ENCODE assay signal across 10 cellular contexts in the genomic region with DNA sequence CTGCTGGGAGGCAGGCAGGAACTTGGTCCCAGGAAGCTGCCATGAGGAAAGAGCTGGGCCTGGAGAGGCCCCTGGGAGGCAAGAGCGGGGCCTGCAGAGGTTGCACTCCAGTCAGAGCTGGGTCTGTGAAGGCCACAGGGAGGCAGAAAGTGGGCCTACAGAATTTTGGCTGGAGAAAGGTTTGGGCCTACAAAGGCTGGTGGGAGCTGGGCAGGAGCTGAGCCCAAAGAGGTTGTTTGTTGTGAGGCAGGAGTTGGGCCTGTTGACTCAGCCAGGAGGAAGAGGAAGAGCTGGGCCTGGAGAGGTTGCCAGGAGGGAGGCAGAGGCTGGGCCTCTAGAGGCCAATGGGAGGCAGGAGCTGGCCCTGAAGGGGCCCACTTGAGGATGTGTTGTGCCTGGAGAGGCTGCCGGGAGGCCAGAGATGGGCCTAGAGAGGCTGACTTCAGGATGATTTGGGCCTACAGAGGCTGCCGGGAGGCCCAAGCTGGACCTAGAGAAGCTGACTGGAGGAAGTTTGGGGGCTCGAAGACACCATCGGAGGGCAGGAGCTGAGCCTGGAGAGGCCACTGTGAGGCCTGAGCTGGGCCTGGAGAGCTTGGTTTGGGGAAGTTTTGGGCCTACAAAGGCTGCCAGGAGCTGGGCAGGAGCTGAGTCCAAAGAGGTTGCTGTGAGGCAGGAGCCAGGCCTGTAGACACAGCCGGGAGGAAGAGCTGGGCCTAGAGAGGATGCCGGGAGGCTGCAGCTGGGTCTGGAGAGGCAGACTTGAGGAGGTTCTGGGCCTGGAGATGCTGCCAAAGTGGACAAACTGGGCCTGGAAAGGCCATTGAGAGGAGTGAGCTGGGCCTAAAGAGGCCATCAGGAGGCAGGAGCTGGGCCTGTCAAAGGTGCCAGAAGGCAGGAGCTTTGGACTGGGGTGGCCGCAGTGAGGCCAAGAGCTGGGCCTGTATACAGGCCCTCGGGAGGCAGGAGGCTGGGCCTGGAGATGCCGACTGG. TPM values are rescaled to one million over a fixed set of nuclear protein-coding genes. Genes with fewer than 3 reads are reported as not detected.
"Had no signal": no experiment of that assay in that cellular context is flagged by ENCODE, and none has a peak within 500 bp of the region (broad histone marks: within the 10 kb centered on the region; RNA-seq: fewer than 3 reads in every experiment).

No MANE protein-coding gene starts in this region.

- DNase-seq: GM23248, GOT3, H7, HFFc6, IMR-90 had no signal

- H3K27ac Mint-ChIP-seq: HFFc6 had no signal

- H3K9ac ChIP-seq: GM23248 had no signal

- H3K27ac ChIP-seq: GM23248 had no signal

- H3K36me3 ChIP-seq: HAP-1 had no signal

- H3K4me3 Mint-ChIP-seq: HFFc6 had no signal

- H2AFZ ChIP-seq: GM23248 had no signal

- H3K9me3 ChIP-seq: HAP-1 had no signal

- ATAC-seq: HCT116, K562 had no signal

- H3K4me1 ChIP-seq: HAP-1 had no signal

- H3K4me3 ChIP-seq: GM23248, HAP-1, K562 had no signal

RNA-seq across cellular contexts. Expression of gene OR4C45, which starts 40.7 kb away (rescaled TPM):
- total RNA-seq: GM23248, H4, H7, HFFc6, HT-29, IMR-90, K562 had no signal
- polyA plus RNA-seq: GM23248, IMR-90, K562 had no signal
